Comparison of ENCODE assay signal across 20 cellular contexts in the genomic region with DNA sequence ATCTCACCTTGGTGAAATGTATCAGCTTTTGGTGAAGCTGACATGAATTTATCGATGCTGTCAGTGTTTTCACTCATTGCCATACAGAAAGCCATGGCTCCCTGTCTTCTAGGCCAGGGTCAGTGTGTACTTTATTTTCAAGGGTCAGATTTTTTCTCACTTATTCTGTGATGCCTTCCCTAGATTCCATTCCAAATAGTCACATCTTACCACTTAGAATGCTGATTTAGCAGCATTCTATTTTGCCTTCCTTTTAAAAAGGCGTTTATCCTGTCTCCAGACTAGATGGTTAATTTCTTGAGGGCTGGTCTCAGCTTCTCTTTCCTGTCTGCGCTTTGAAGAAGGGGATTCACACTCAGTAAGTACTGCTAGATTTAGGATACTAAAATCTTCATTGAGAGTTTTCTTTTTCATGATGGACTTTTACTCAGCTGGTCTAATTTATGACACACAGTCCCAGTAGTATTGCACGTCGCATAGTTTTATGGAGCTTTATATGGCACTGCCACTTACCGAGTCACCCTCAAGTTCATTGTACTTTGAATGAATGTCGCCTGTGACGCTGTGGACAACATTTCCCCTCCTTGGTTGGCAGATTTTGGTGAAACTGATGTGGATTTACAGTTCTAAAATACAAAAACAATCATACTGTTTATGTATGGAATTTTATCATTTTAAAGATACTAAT.
"Had no signal": no experiment of that assay in that cellular context is flagged by ENCODE, and none has a peak within 500 bp of the region (broad histone marks: within the 10 kb centered on the region; RNA-seq: fewer than 3 reads in every experiment).

No MANE protein-coding gene starts in this region.

- H3K4me2 ChIP-seq: hepatocyte had no signal

- H3K4me3 ChIP-seq: colonic mucosa, esophagus muscularis mucosa, hepatocyte, left ventricle myocardium inferior, ovary, prostate gland, upper lobe of left lung had no signal

- DNase-seq: activated gamma-delta T cell treated with Interleukin-2 at 50 U/mL for 16 hours; activated T-cell treated with anti-CD3 and anti-CD28 coated beads, Interleukin-2, amount 50 U/mL, for 1 hour; anterior cingulate cortex; central memory CD4-positive, alpha-beta T cell; colonic mucosa; glutamatergic neuron; immature natural killer cell; kidney glomerular epithelial cell; left ventricle myocardium inferior; midbrain; ovary; stimulated activated CD4-positive, alpha-beta T cell treated with anti-CD3 and anti-CD28 coated beads, Interleukin-12 subunit alpha, Interleukin-12 subunit beta, amount 100 ng/mL, for 4 hours; stimulated activated CD4-positive, alpha-beta T cell treated with anti-CD3 and anti-CD28 coated beads, Interleukin-4, amount 100 ng/mL, for 4 hours; stimulated activated naive CD8-positive, alpha-beta T cell treated with anti-CD3 and anti-CD28 coated beads, Interleukin-15, Interleukin-2, amounts not matched to agents 100 U/mL and 50 U/mL, for 24 hours; T-helper 9 cell; upper lobe of left lung had no signal

- H3K27ac ChIP-seq: colonic mucosa, esophagus muscularis mucosa, hepatocyte, left ventricle myocardium inferior, neutrophil, ovary, prostate gland, upper lobe of left lung had no signal

- H3K27me3 ChIP-seq: colonic mucosa, esophagus muscularis mucosa, hepatocyte, neutrophil, ovary, upper lobe of left lung had no signal

- H3K79me2 ChIP-seq: hepatocyte had no signal

- H3K9me3 ChIP-seq: colonic mucosa, esophagus muscularis mucosa, left ventricle myocardium inferior, neutrophil, ovary, prostate gland, upper lobe of left lung had no signal

- H3K36me3 ChIP-seq: colonic mucosa, esophagus muscularis mucosa, left ventricle myocardium inferior, ovary, prostate gland, upper lobe of left lung had no signal

- H3K4me1 ChIP-seq: colonic mucosa, prostate gland had no signal

- H2AFZ ChIP-seq: hepatocyte had no signal
